ENCODE assay signal across 10 cellular contexts in genomic region chr17:76707985-76708807, GRCh38. TPM values are rescaled to one million over a fixed set of nuclear protein-coding genes. Genes with fewer than 3 reads are reported as not detected.
DNase-seq lines count a peak whose midpoint lies in the region; ATAC-seq and TF ChIP-seq lines count a peak whose summit lies in the region.
"Had no signal": no experiment of that assay in that cellular context is flagged by ENCODE, and none has a peak within 500 bp of the region (broad histone marks: within the 10 kb centered on the region; RNA-seq: fewer than 3 reads in every experiment).

No MANE protein-coding gene starts in this region.

- TF ChIP-seq CTCF in AG04449 (IDR thresholded peaks at IDR 0.05; ENCODE audit: insufficient read depth, low read length, missing control alignments) (no peak), nephron (IDR thresholded peaks at IDR 0.05; ENCODE audit: unreplicated experiment in 3 of 3) (peak; percentile 18 to 48 (median 34))

- peak overlapping the region; percentile 86 to 87 for H3K27ac ChIP-seq in esophagus (ENCODE audit: low read depth in 2 of 2, low read length in 1 of 2)

- H3K9me3 Mint-ChIP-seq in nephron, result no peaks in the 10 kb centered on the region
- H3K9me3 Mint-ChIP-seq in activated naive CD4-positive, alpha-beta T cell treated with anti-CD3 and anti-CD28 coated beads, Interleukin-2, amount 50 U/mL, for 72 hours, result no peaks in the 10 kb centered on the region

- no peaks in the 10 kb centered on the region for H3K9me3 ChIP-seq in esophagus (ENCODE audit: control insufficient read depth in 2 of 2, insufficient read depth in 1 of 2, low read depth in 1 of 2, low read length in 1 of 2)

- POLR2A ChIA-PET in AG04449 (lab: Yijun Ruan, JAX), result interaction anchor here (1.0 to 1.1 kb wide), 2 partner anchors 9 to 37 kb away, joined by 3 to 4 read pairs; no protein-coding TSS in a partner anchor

- H3K4me3 Mint-ChIP-seq in nephron, result peak overlapping the region; percentile 83 to 88 (median 87)

- H3K4me3 ChIP-seq in AG04449 (ENCODE audit: low read depth, low read length) (peak overlapping the region; percentile 92), esophagus (ENCODE audit: low read depth in 1 of 2, low read length in 2 of 2) (no peak overlapping the region)

- H3K27ac Mint-ChIP-seq in nephron, result peak overlapping the region; percentile 80 to 97 (median 92)
- no peak overlapping the region for H3K27ac Mint-ChIP-seq in activated naive CD4-positive, alpha-beta T cell treated with anti-CD3 and anti-CD28 coated beads, Interleukin-2, amount 50 U/mL, for 72 hours

- no peaks in the 10 kb centered on the region for H3K27me3 Mint-ChIP-seq in nephron (ENCODE audit: low read depth)

- CTCF ChIA-PET in AG04449 (lab: Yijun Ruan, JAX), result interaction anchor here (0.7 to 3.7 kb wide), 12 partner anchors 10 to 185 kb away, joined by 3 to 20 read pairs (median 4); no protein-coding TSS in a partner anchor

- DNase-seq in AG04449 (ENCODE audit: low read depth, low spot score) (no peak), NCI-H524 treated with DMSO at 0.1 percent for 48 hours (lab: John Stamatoyannopoulos, UW) (peak; percentile 96), LoVo (ENCODE audit: low spot score) (no peak), COLO668 (lab: John Stamatoyannopoulos, UW; ENCODE audit: unreplicated experiment) (no peak)
- DNase-seq in activated naive CD4-positive, alpha-beta T cell treated with anti-CD3 and anti-CD28 coated beads, Interleukin-2, amount 50 U/mL, for 72 hours (ENCODE audit: low spot score in 2 of 2), result no peak
- DNase-seq: activated gamma-delta T cell; stimulated activated CD4-positive, alpha-beta T cell treated with anti-CD3 and anti-CD28 coated beads, Interleukin-4, amount 100 ng/mL, for 24 hours had no signal

- 45 to 52% methylated on average over 14 of the region's 14 CpGs for WGBS in esophagus, 2 donors

- no peaks in the 10 kb centered on the region for H3K27me3 ChIP-seq in esophagus (ENCODE audit: control insufficient read depth in 1 of 2, insufficient read depth in 2 of 2, low read length in 2 of 2)

- H3K36me3 Mint-ChIP-seq in nephron (ENCODE audit: low read depth), result peaks cover 7% of the 10 kb centered on the region
- H3K36me3 Mint-ChIP-seq in activated naive CD4-positive, alpha-beta T cell treated with anti-CD3 and anti-CD28 coated beads, Interleukin-2, amount 50 U/mL, for 72 hours, result no peaks in the 10 kb centered on the region

- peaks cover 0 to 2% of the 10 kb centered on the region in 2 donors for H3K36me3 ChIP-seq in esophagus (ENCODE audit: control insufficient read depth in 2 of 2, insufficient read depth in 2 of 2, low read length in 1 of 2)

- ATAC-seq in HG02759 (IDR thresholded peaks at IDR 0.05; ENCODE audit: unreplicated experiment), result no peak
- ATAC-seq in activated naive CD4-positive, alpha-beta T cell treated with anti-CD3 and anti-CD28 coated beads, Interleukin-2, amount 50 U/mL, for 72 hours, result no peak

- H3K4me1 ChIP-seq in esophagus (ENCODE audit: control insufficient read depth in 2 of 2, insufficient read depth in 2 of 2, low read length in 1 of 2), result peaks cover 6 to 16% of the 10 kb centered on the region in 2 donors

- H3K4me1 Mint-ChIP-seq in nephron, result peaks cover 48% of the 10 kb centered on the region

RNA-seq across cellular contexts. Expression of gene MXRA7, which starts 2.6 kb away (rescaled TPM):
- 10 to 100 TPM; 10.0 to 54.0 TPM for polyA plus RNA-seq in esophagus
- total RNA-seq in activated naive CD4-positive, alpha-beta T cell treated with anti-CD3 and anti-CD28 coated beads, Interleukin-2, amount 50 U/mL, for 72 hours, result 1 to 10 TPM; 4.8 to 9.1 TPM

RNA-seq across cellular contexts. Expression of gene JMJD6, which starts 18.2 kb away (rescaled TPM):
- 10 to 100 TPM; 18.3 to 21.9 TPM for polyA plus RNA-seq in esophagus
- total RNA-seq in activated naive CD4-positive, alpha-beta T cell treated with anti-CD3 and anti-CD28 coated beads, Interleukin-2, amount 50 U/mL, for 72 hours, result 10 to 100 TPM; 82.3 to 91.0 TPM

RNA-seq across cellular contexts. Expression of gene METTL23, which starts 18.4 kb away (rescaled TPM):
- 10 to 100 TPM; 22.9 to 24.0 TPM for polyA plus RNA-seq in esophagus
- total RNA-seq in activated naive CD4-positive, alpha-beta T cell treated with anti-CD3 and anti-CD28 coated beads, Interleukin-2, amount 50 U/mL, for 72 hours, result 10 to 100 TPM; 13.9 to 30.0 TPM

RNA-seq across cellular contexts. Expression of gene SRSF2, which starts 28.9 kb away (rescaled TPM):
- 100 to 1,000 TPM; 152 to 242 TPM for polyA plus RNA-seq in esophagus
- total RNA-seq in activated naive CD4-positive, alpha-beta T cell treated with anti-CD3 and anti-CD28 coated beads, Interleukin-2, amount 50 U/mL, for 72 hours, result 100 to 1,000 TPM; 242 to 351 TPM

RNA-seq across cellular contexts. Expression of gene MFSD11, which starts 29.7 kb away (rescaled TPM):
- polyA plus RNA-seq in esophagus, result 10 to 100 TPM; 11.3 to 15.4 TPM
- total RNA-seq in activated naive CD4-positive, alpha-beta T cell treated with anti-CD3 and anti-CD28 coated beads, Interleukin-2, amount 50 U/mL, for 72 hours, result 10 to 100 TPM; 23.2 to 24.1 TPM

Comparison
In these comparisons a context has a peak if more than half of its experiments do, and no peak if none do; other contexts are left out.
1. H3K27ac Mint-ChIP-seq: peak in nephron (3 of 3); none in activated naive CD4-positive, alpha-beta T cell treated with anti-CD3 and anti-CD28 coated beads, Interleukin-2, amount 50 U/mL, for 72 hours (0 of 2).